2 cellular contexts compared by ENCODE assay signal in the genomic region with DNA sequence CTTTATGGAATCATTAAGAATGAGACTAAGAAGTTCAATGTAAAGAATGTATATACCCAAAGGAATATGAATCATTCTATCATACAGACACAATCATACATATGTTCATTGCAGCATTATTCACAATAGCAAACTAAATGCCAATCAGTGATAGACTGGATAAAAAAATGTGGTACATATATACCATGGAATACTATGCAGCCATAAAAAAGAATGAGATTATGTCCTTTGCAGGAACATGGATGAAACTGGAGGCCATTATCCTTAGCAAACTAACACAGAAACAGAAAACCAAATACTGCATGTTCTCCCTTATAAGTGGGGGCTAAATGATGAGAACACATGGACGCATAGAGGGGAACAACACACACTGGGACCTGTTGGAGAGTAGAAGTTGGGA.
ATAC-seq and TF ChIP-seq lines count a peak whose summit lies in the region.
"Not testable (repeated sequence)": the region's sequence is repeated elsewhere in the genome, so short reads cannot be mapped to it uniquely, and the experiment has no call there.

No MANE protein-coding gene starts in this region.

- not testable (repeated sequence) for H3K4me3 ChIP-seq in HEK293 (ENCODE audit: low read depth, low read length)

- POLR2A ChIA-PET in HEK293 (lab: Yijun Ruan, JAX) = not testable (repeated sequence)

- H3K4me1 ChIP-seq in HEK293 (ENCODE audit: control insufficient read depth, insufficient read depth, low read length) = not testable (repeated sequence)

- H3K36me3 ChIP-seq in HEK293 (ENCODE audit: control insufficient read depth in 2 of 2, insufficient read depth in 1 of 2, low read length in 2 of 2) = not testable (repeated sequence)

- not testable (repeated sequence) for ATAC-seq in SK-N-SH treated with all-trans-retinoic acid at 6 μM for 48 hours

- TF ChIP-seq CTCF in HEK293 (tag by site-specific recombination; IDR thresholded peaks at IDR 0.05) = not testable (repeated sequence)

- CTCF ChIA-PET in HEK293 (lab: Yijun Ruan, JAX) = not testable (repeated sequence)

- not testable (repeated sequence) for H3K27ac ChIP-seq in HEK293 (ENCODE audit: extremely low read depth, low read depth, low read length)

- not testable (repeated sequence) for H3K9me3 ChIP-seq in HEK293 (ENCODE audit: control insufficient read depth, insufficient read depth, low read depth, low read length)

TF ChIP-seq in HEK293, 187 proteins besides CTCF, POLR2A, EP300 and RAD21:
- TF ChIP-seq, protein P1, sequence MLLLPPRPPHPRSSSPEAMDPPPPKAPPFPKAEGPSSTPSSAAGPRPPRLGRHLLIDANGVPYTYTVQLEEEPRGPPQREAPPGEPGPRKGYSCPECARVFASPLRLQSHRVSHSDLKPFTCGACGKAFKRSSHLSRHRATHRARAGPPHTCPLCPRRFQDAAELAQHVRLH (tag by site-specific recombination; IDR thresholded peaks at IDR 0.05) = peak; percentile 77
- TF ChIP-seq, protein P2, sequence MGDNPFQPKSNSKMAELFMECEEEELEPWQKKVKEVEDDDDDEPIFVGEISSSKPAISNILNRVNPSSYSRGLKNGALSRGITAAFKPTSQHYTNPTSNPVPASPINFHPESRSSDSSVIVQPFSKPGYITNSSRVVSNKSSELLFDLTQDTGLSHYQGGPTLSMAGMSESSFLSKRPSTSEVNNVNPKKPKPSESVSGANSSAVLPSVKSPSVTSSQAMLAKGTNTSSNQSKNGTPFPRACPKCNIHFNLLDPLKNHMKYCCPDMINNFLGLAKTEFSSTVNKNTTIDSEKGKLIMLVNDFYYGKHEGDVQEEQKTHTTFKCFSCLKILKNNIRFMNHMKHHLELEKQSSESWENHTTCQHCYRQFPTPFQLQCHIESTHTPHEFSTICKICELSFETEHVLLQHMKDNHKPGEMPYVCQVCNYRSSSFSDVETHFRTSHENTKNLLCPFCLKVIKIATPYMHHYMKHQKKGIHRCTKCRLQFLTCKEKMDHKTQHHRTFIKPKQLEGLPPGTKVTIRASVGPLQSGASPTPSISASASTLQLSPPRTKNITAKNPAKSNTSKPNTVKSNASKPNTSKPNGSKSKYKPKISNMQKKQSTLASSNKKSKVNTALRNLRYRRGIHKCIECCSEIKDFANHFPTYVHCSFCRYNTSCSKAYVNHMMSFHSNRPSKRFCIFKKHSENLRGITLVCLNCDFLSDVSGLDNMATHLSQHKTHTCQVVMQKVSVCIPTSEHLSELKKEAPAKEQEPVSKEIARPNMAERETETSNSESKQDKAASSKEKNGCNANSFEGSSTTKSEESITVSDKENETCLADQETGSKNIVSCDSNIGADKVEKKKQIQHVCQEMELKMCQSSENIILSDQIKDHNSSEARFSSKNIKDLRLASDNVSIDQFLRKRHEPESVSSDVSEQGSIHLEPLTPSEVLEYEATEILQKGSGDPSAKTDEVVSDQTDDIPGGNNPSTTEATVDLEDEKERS (tag by site-specific recombination; IDR thresholded peaks at IDR 0.05) = 0 out of 2 replicates have a peak, but pooled peaks have one; percentile 65
- peak; percentile 87 for TF ChIP-seq ZNF146 (tag by site-specific recombination; IDR thresholded peaks at IDR 0.05)

TF ChIP-seq in SK-N-SH treated with all-trans-retinoic acid at 6 μM for 48 hours, 23 proteins besides CTCF, POLR2A, EP300 and RAD21:
- peak; percentile 82 for TF ChIP-seq ZNF8 (CRISPR knock-in tag; IDR thresholded peaks at IDR 0.05)
TF ChIP-seq in SK-N-SH treated with all-trans-retinoic acid at 6 μM for 48 hours: peak in this region for 1; not testable (repeated sequence) for 22.
